In genomic region chr16:19830902-19831555, GRCh38 we compare ENCODE assay signal across 23 cellular contexts. TPM values are rescaled to one million over a fixed set of nuclear protein-coding genes. Genes with fewer than 3 reads are reported as not detected.
DNase-seq lines count a peak whose midpoint lies in the region; ATAC-seq lines count a peak whose summit lies in the region.
"Had no signal": no experiment of that assay in that cellular context is flagged by ENCODE, and none has a peak within 500 bp of the region (broad histone marks: within the 10 kb centered on the region; RNA-seq: fewer than 3 reads in every experiment).

No MANE protein-coding gene starts in this region.

- no peaks in the 10 kb centered on the region for H3K9me3 ChIP-seq in mucosa of stomach (ENCODE audit: control insufficient read depth, low read length)
- H3K9me3 ChIP-seq: BLaER1 treated with 17β-estradiol and CSF1 and Interleukin-3, amounts not matched to agents 10 nM and 100 nM; thyroid gland had no signal

- no peaks in the 10 kb centered on the region for H3K36me3 ChIP-seq in mucosa of stomach (ENCODE audit: control insufficient read depth, insufficient read depth, low read length)
- H3K36me3 ChIP-seq: BLaER1 treated with 17β-estradiol and CSF1 and Interleukin-3, amounts not matched to agents 10 nM and 100 nM had no signal

- intact Hi-C loops in Right ventricle myocardium inferior (cut with DNase I) (no loop called here), cardiac septum (cut with DNase I) (no loop called here)

- H3K4me1 ChIP-seq in mucosa of stomach (ENCODE audit: control insufficient read depth, insufficient read depth, low read length) = peaks cover 27% of the 10 kb centered on the region
- H3K4me1 ChIP-seq: BLaER1 treated with 17β-estradiol and CSF1 and Interleukin-3, amounts not matched to agents 10 nM and 100 nM; thyroid gland had no signal

- peak overlapping the region; percentile 16 for H3K9ac ChIP-seq in mucosa of stomach (ENCODE audit: low read length)
- H3K9ac ChIP-seq: BLaER1 treated with 17β-estradiol and CSF1 and Interleukin-3, amounts not matched to agents 10 nM and 100 nM; parathyroid adenoma had no signal

- ATAC-seq in Right ventricle myocardium inferior (peak; percentile 45), HG03521 (IDR thresholded peaks at IDR 0.05; ENCODE audit: unreplicated experiment) (no peak)
- ATAC-seq: activated CD4-positive, alpha-beta T cell treated with anti-CD3 and anti-CD28 coated beads for 36 hours; stimulated activated effector memory CD8-positive, alpha-beta T cell treated with anti-CD3 and anti-CD28 coated beads, Interleukin-12 subunit alpha, Interleukin-12 subunit beta, amount 100 ng/mL, for 72 hours had no signal

- DNase-seq in Right ventricle myocardium inferior (ENCODE audit: missing footprints) (no peak), cardiac septum (ENCODE audit: low spot score) (no peak), glomerular endothelial cell (ENCODE audit: extremely low read depth, low read depth, low spot score) (peak; percentile 60), iPS-NIHi11 (ENCODE audit: low spot score) (no peak), ureter (ENCODE audit: low spot score) (no peak), occipital lobe (lab: John Stamatoyannopoulos, UW) (no peak)
- DNase-seq: 8988T; activated CD4-positive, alpha-beta T cell treated with anti-CD3 and anti-CD28 coated beads for 36 hours; activated gamma-delta T cell treated with Interleukin-2 at 50 U/mL for 16 hours; aorta; DMS 273 treated with DMSO at 0.1 percent for 48 hours; GDM1; NCI-H1105; NCI-H526 treated with DMSO at 0.1 percent for 48 hours; thyroid gland had no signal

- no peak overlapping the region for H3K4me3 ChIP-seq in mucosa of stomach (ENCODE audit: low read length)
- H3K4me3 ChIP-seq: BLaER1 treated with 17β-estradiol and CSF1 and Interleukin-3, amounts not matched to agents 10 nM and 100 nM; coronary artery; PC-9; thyroid gland had no signal

- H3K27me3 ChIP-seq in mucosa of stomach (ENCODE audit: control insufficient read depth, insufficient read depth, low read length) = no peaks in the 10 kb centered on the region
- H3K27me3 ChIP-seq: BLaER1 treated with 17β-estradiol and CSF1 and Interleukin-3, amounts not matched to agents 10 nM and 100 nM; foreskin keratinocyte; thyroid gland had no signal

RNA-seq across cellular contexts. Expression of gene GPRC5B, which starts 53.6 kb away (rescaled TPM):
- total RNA-seq in Right ventricle myocardium inferior (90.0 TPM), cardiac septum (54.1 TPM), glomerular endothelial cell (54.4 and 109 TPM in 2 replicates), ureter (23.2 TPM), occipital lobe (39.3 TPM)
